In genomic region chr2:174392706-174393105, GRCh38 we compare ENCODE assay signal across 24 cellular contexts. TPM values are rescaled to one million over a fixed set of nuclear protein-coding genes. Genes with fewer than 3 reads are reported as not detected.
DNase-seq lines count a peak whose midpoint lies in the region; ATAC-seq and TF ChIP-seq lines count a peak whose summit lies in the region.
"Had no signal": no experiment of that assay in that cellular context is flagged by ENCODE, and none has a peak within 500 bp of the region (broad histone marks: within the 10 kb centered on the region; RNA-seq: fewer than 3 reads in every experiment).

No MANE protein-coding gene starts in this region.

- H3K9ac ChIP-seq in Karpas-422 (ENCODE audit: low read length): no peak overlapping the region
- H3K9ac ChIP-seq: KMS-11, neural progenitor cell had no signal

- peaks cover 20% of the 10 kb centered on the region for H3K36me3 Mint-ChIP-seq in activated CD8-positive, alpha-beta T cell treated with anti-CD3 and anti-CD28 coated beads for 36 hours (ENCODE audit: low read depth)
- H3K36me3 Mint-ChIP-seq in activated CD8-positive, alpha-beta T cell treated with anti-CD3 and anti-CD28 coated beads, Interleukin-2, amount 10 ng/mL, durations not matched to agents 7 days and 5 days (ENCODE audit: low read depth): peaks cover 28% of the 10 kb centered on the region
- peaks cover 27% of the 10 kb centered on the region for H3K36me3 Mint-ChIP-seq in central memory CD8-positive, alpha-beta T cell (ENCODE audit: insufficient read depth)
- peaks cover 7% of the 10 kb centered on the region for H3K36me3 Mint-ChIP-seq in neural crest cell (ENCODE audit: low read depth)

- no peaks in the 10 kb centered on the region for H3K9me3 ChIP-seq in Karpas-422 (ENCODE audit: low read length)
- H3K9me3 ChIP-seq: thoracic aorta had no signal

- TF ChIP-seq CTCF in activated CD8-positive, alpha-beta T cell treated with anti-CD3 and anti-CD28 coated beads for 36 hours (IDR thresholded peaks at IDR 0.05): no peak
- TF ChIP-seq CTCF in neural crest cell (conservative IDR thresholded peaks at IDR 0.05): no peak

- peaks cover 2% of the 10 kb centered on the region for H3K9me3 Mint-ChIP-seq in activated CD8-positive, alpha-beta T cell treated with anti-CD3 and anti-CD28 coated beads for 36 hours
- H3K9me3 Mint-ChIP-seq in activated CD8-positive, alpha-beta T cell treated with anti-CD3 and anti-CD28 coated beads, Interleukin-2, amount 10 ng/mL, durations not matched to agents 7 days and 5 days (ENCODE audit: insufficient read depth): no peaks in the 10 kb centered on the region
- no peaks in the 10 kb centered on the region for H3K9me3 Mint-ChIP-seq in central memory CD8-positive, alpha-beta T cell
- no peaks in the 10 kb centered on the region for H3K9me3 Mint-ChIP-seq in neural crest cell
- H3K9me3 Mint-ChIP-seq: mesothelial cell of epicardium, neural progenitor cell had no signal

- H2AFZ ChIP-seq in Karpas-422 (ENCODE audit: low read length): no peak overlapping the region
- H2AFZ ChIP-seq: neural progenitor cell had no signal

- no peak for DNase-seq in activated CD8-positive, alpha-beta T cell treated with anti-CD3 and anti-CD28 coated beads for 36 hours
- no peak for DNase-seq in activated CD8-positive, alpha-beta T cell treated with anti-CD3 and anti-CD28 coated beads, Interleukin-2, amount 10 ng/mL, durations not matched to agents 7 days and 5 days
- DNase-seq in Karpas-422 (no peak), neural crest cell (ENCODE audit: low read depth, low spot score) (no peak), activated gamma-delta T cell treated with Interleukin-2 at 50 U/mL for 16 hours (no peak)
- DNase-seq in central memory CD8-positive, alpha-beta T cell (ENCODE audit: low spot score in 2 of 2): no peak
- DNase-seq in stimulated activated CD4-positive, alpha-beta T cell treated with anti-CD3 and anti-CD28 coated beads, Interleukin-1b, Interleukin-23, amount 100 ng/mL, for 48 hours: no peak
- DNase-seq: 8988T; activated CD4-positive, CD25-positive, alpha-beta regulatory T cell; COR-L47; DMS79 treated with DMSO at 0.1 percent for 48 hours; NCI-H2029; NCI-H2227 treated with DMSO at 0.1 percent for 48 hours; T1000 had no signal

- H3K4me1 Mint-ChIP-seq in activated CD8-positive, alpha-beta T cell treated with anti-CD3 and anti-CD28 coated beads for 36 hours (ENCODE audit: low read depth): peaks cover 41% of the 10 kb centered on the region
- H3K4me1 Mint-ChIP-seq in activated CD8-positive, alpha-beta T cell treated with anti-CD3 and anti-CD28 coated beads, Interleukin-2, amount 10 ng/mL, durations not matched to agents 7 days and 5 days (ENCODE audit: low read depth): peaks cover 33% of the 10 kb centered on the region
- H3K4me1 Mint-ChIP-seq in central memory CD8-positive, alpha-beta T cell: peaks cover 61% of the 10 kb centered on the region
- H3K4me1 Mint-ChIP-seq in neural crest cell: peaks cover 21% of the 10 kb centered on the region

- no peaks in the 10 kb centered on the region for H3K9me2 ChIP-seq in Karpas-422 (replicated peaks; ENCODE audit: insufficient read depth, low read length)

- peaks cover 91% of the 10 kb centered on the region for H3K79me2 ChIP-seq in Karpas-422 (ENCODE audit: low read length)

- intact Hi-C loops in activated CD8-positive, alpha-beta T cell treated with anti-CD3 and anti-CD28 coated beads for 36 hours (cut with micrococcal nuclease): no loop called here

- POLR2A ChIA-PET in activated CD8-positive, alpha-beta T cell treated with anti-CD3 and anti-CD28 coated beads for 36 hours (lab: Charles Lee): interaction anchor here (1.0 kb wide), 1 partner anchor 182 kb away, joined by 3 read pairs; no protein-coding TSS in a partner anchor
- POLR2A ChIA-PET in activated CD8-positive, alpha-beta T cell treated with anti-CD3 and anti-CD28 coated beads, Interleukin-2, amount 10 ng/mL, durations not matched to agents 7 days and 5 days (lab: Charles Lee): interaction anchor here (0.9 kb wide), 1 partner anchor 11 kb away, joined by 4 read pairs; no protein-coding TSS in a partner anchor

- H4K20me1 ChIP-seq in Karpas-422 (ENCODE audit: insufficient read depth, low read depth, low read length): no peaks in the 10 kb centered on the region

- H3K4me3 Mint-ChIP-seq in activated CD8-positive, alpha-beta T cell treated with anti-CD3 and anti-CD28 coated beads for 36 hours: no peak overlapping the region
- H3K4me3 Mint-ChIP-seq in activated CD8-positive, alpha-beta T cell treated with anti-CD3 and anti-CD28 coated beads, Interleukin-2, amount 10 ng/mL, durations not matched to agents 7 days and 5 days: no peak overlapping the region
- H3K4me3 Mint-ChIP-seq in central memory CD8-positive, alpha-beta T cell: peak overlapping the region; percentile 2
- H3K4me3 Mint-ChIP-seq in neural crest cell: peak overlapping the region; percentile 25
- H3K4me3 Mint-ChIP-seq: mesothelial cell of epicardium, neural progenitor cell had no signal

- peaks cover 28% of the 10 kb centered on the region; the same call in 1 of the 2 replicates for H3K36me3 ChIP-seq in Karpas-422 (ENCODE audit: insufficient read depth, low read length)
- H3K36me3 ChIP-seq: cardiac muscle cell, neural progenitor cell, thoracic aorta had no signal

- H3K27me3 ChIP-seq in Karpas-422 (ENCODE audit: low read length): no peaks in the 10 kb centered on the region
- H3K27me3 ChIP-seq: cardiac muscle cell, neural progenitor cell had no signal

- peak overlapping the region; percentile 81 for H3K4me2 ChIP-seq in Karpas-422 (ENCODE audit: low read depth, low read length, poor library complexity, severe bottlenecking)
- H3K4me2 ChIP-seq: KMS-11, neural progenitor cell had no signal

- ATAC-seq in activated CD8-positive, alpha-beta T cell treated with anti-CD3 and anti-CD28 coated beads for 36 hours: no peak
- no peak for ATAC-seq in activated CD8-positive, alpha-beta T cell treated with anti-CD3 and anti-CD28 coated beads, Interleukin-2, amount 10 ng/mL, durations not matched to agents 7 days and 5 days
- no peak for ATAC-seq in central memory CD8-positive, alpha-beta T cell (replicated peaks; ENCODE audit: extremely low read depth, poor library complexity, severe bottlenecking)
- no peak for ATAC-seq in GM19351 (IDR thresholded peaks at IDR 0.05; ENCODE audit: unreplicated experiment)
- ATAC-seq: SK-N-SH treated with all-trans-retinoic acid at 6 μM for 48 hours had no signal

- peaks cover 37% of the 10 kb centered on the region for H3K4me1 ChIP-seq in Karpas-422 (ENCODE audit: low read length)

- no peak overlapping the region for H3K4me3 ChIP-seq in Karpas-422 (ENCODE audit: low read length)
- H3K4me3 ChIP-seq: cardiac muscle cell, neural progenitor cell, thoracic aorta had no signal

- CTCF ChIA-PET in activated CD8-positive, alpha-beta T cell treated with anti-CD3 and anti-CD28 coated beads for 36 hours (lab: Charles Lee): no interaction called here
- CTCF ChIA-PET in activated CD8-positive, alpha-beta T cell treated with anti-CD3 and anti-CD28 coated beads, Interleukin-2, amount 10 ng/mL, durations not matched to agents 7 days and 5 days (lab: Charles Lee): interaction anchor here (0.9 to 1.0 kb wide), 2 partner anchors 70 to 154 kb away, joined by 3 to 4 read pairs; no protein-coding TSS in a partner anchor

- peak overlapping the region; percentile 10 for H3K27ac Mint-ChIP-seq in activated CD8-positive, alpha-beta T cell treated with anti-CD3 and anti-CD28 coated beads for 36 hours
- H3K27ac Mint-ChIP-seq in activated CD8-positive, alpha-beta T cell treated with anti-CD3 and anti-CD28 coated beads, Interleukin-2, amount 10 ng/mL, durations not matched to agents 7 days and 5 days: no peak overlapping the region
- H3K27ac Mint-ChIP-seq in central memory CD8-positive, alpha-beta T cell (ENCODE audit: low read depth): no peak overlapping the region
- H3K27ac Mint-ChIP-seq in neural crest cell (ENCODE audit: unreplicated experiment): no peak overlapping the region
- H3K27ac Mint-ChIP-seq: mesothelial cell of epicardium, neural progenitor cell, progenitor cell of endocrine pancreas had no signal

- no peaks in the 10 kb centered on the region for H3K27me3 Mint-ChIP-seq in activated CD8-positive, alpha-beta T cell treated with anti-CD3 and anti-CD28 coated beads for 36 hours
- H3K27me3 Mint-ChIP-seq in activated CD8-positive, alpha-beta T cell treated with anti-CD3 and anti-CD28 coated beads, Interleukin-2, amount 10 ng/mL, durations not matched to agents 7 days and 5 days (ENCODE audit: low read depth): no peaks in the 10 kb centered on the region
- H3K27me3 Mint-ChIP-seq in central memory CD8-positive, alpha-beta T cell: no peaks in the 10 kb centered on the region
- H3K27me3 Mint-ChIP-seq in neural crest cell (ENCODE audit: low read depth): no peaks in the 10 kb centered on the region
- H3K27me3 Mint-ChIP-seq: progenitor cell of endocrine pancreas had no signal

- no peak overlapping the region for H3K27ac ChIP-seq in Karpas-422 (ENCODE audit: low read length)
- H3K27ac ChIP-seq: cardiac muscle cell, KMS-11, neural progenitor cell, thoracic aorta had no signal

RNA-seq across cellular contexts. Expression of gene SCRN3, which starts 2.8 kb away (rescaled TPM):
- 10 to 100 TPM; 12.9 to 13.7 TPM for total RNA-seq in activated CD8-positive, alpha-beta T cell treated with anti-CD3 and anti-CD28 coated beads for 36 hours
- total RNA-seq in activated CD8-positive, alpha-beta T cell treated with anti-CD3 and anti-CD28 coated beads, Interleukin-2, amount 10 ng/mL, durations not matched to agents 7 days and 5 days: 10 to 100 TPM; 14.7 to 18.6 TPM
- total RNA-seq in Karpas-422 (2014; rRNA removed; shearing (Covaris generic); ENCODE audit: low replicate concordance): 29.0 and 47.4 TPM in 2 replicates
- total RNA-seq in neural crest cell: 29.5 and 30.9 TPM in 2 replicates

RNA-seq across cellular contexts. Expression of gene SP9, which starts 58.0 kb away (rescaled TPM):
- total RNA-seq in activated CD8-positive, alpha-beta T cell treated with anti-CD3 and anti-CD28 coated beads for 36 hours: not detected
- total RNA-seq in activated CD8-positive, alpha-beta T cell treated with anti-CD3 and anti-CD28 coated beads, Interleukin-2, amount 10 ng/mL, durations not matched to agents 7 days and 5 days: not detected
- not detected in 2 replicates for total RNA-seq in Karpas-422 (2014; rRNA removed; shearing (Covaris generic); ENCODE audit: low replicate concordance)
- 1.9 TPM in 2 replicates for total RNA-seq in neural crest cell
- total RNA-seq: activated CD8-positive, alpha-beta memory T cell treated with anti-CD3 and anti-CD28 coated beads for 36 hours; cardiac muscle cell; HT1080; progenitor cell of endocrine pancreas; thoracic aorta had no signal

Comparison
In these comparisons a context has a peak if more than half of its experiments do, and no peak if none do; other contexts are left out.
1. H3K4me3 Mint-ChIP-seq: peak in central memory CD8-positive, alpha-beta T cell (single experiment) and neural crest cell (single experiment); none in activated CD8-positive, alpha-beta T cell treated with anti-CD3 and anti-CD28 coated beads for 36 hours (single experiment) and activated CD8-positive, alpha-beta T cell treated with anti-CD3 and anti-CD28 coated beads, Interleukin-2, amount 10 ng/mL, durations not matched to agents 7 days and 5 days (single experiment).